In the genomic region with DNA sequence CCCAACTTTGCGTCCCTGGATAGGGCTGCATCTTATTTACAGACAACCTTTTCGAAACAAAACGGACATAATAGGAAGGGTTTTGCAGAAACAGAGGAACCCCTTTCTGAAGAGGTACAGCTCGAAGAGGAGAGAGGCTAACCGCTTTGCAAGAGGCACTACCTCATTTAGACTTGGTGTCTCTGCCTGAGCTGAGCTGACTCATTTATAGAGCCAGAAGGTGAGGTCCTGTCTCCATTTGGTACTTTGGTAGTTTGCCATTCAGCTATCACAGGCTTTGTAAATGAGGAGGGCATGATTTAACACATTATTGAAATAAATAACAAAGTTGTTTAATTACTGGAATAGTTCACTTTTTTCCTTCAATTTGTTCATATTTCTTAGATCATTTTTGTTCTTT, we compare ENCODE assay signal across 1 cellular context.
TF ChIP-seq lines count a peak whose summit lies in the region.

No MANE protein-coding gene starts in this region.

TF ChIP-seq in GM12878, 131 proteins besides CTCF, POLR2A, EP300 and RAD21 (continued from another document):
- TF ChIP-seq, protein P1, sequence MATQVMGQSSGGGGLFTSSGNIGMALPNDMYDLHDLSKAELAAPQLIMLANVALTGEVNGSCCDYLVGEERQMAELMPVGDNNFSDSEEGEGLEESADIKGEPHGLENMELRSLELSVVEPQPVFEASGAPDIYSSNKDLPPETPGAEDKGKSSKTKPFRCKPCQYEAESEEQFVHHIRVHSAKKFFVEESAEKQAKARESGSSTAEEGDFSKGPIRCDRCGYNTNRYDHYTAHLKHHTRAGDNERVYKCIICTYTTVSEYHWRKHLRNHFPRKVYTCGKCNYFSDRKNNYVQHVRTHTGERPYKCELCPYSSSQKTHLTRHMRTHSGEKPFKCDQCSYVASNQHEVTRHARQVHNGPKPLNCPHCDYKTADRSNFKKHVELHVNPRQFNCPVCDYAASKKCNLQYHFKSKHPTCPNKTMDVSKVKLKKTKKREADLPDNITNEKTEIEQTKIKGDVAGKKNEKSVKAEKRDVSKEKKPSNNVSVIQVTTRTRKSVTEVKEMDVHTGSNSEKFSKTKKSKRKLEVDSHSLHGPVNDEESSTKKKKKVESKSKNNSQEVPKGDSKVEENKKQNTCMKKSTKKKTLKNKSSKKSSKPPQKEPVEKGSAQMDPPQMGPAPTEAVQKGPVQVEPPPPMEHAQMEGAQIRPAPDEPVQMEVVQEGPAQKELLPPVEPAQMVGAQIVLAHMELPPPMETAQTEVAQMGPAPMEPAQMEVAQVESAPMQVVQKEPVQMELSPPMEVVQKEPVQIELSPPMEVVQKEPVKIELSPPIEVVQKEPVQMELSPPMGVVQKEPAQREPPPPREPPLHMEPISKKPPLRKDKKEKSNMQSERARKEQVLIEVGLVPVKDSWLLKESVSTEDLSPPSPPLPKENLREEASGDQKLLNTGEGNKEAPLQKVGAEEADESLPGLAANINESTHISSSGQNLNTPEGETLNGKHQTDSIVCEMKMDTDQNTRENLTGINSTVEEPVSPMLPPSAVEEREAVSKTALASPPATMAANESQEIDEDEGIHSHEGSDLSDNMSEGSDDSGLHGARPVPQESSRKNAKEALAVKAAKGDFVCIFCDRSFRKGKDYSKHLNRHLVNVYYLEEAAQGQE (IDR thresholded peaks at IDR 0.05; ENCODE audit: low read depth, low read length), result no peak
